Comparison of ENCODE assay signal across 1 cellular context in genomic region chr11:63974259-63975143, GRCh38.
TF ChIP-seq lines count a peak whose summit lies in the region.

Gene COX8A, plus strand, starts transcription at chr11:63974620. Its CDS starts 61 bp downstream, at chr11:63974681.

TF ChIP-seq in K562, 482 proteins besides CTCF, POLR2A, EP300 and RAD21 (continued from another document and continues in another):
- TF ChIP-seq FOXM1 (IDR thresholded peaks at IDR 0.05; ENCODE audit: low read depth) (peak; percentile 100), FOXM1 (CRISPR knock-in tag; IDR thresholded peaks at IDR 0.05; ENCODE audit: low read depth) (peak; percentile 75; the same call in 1 of the 2 replicates), STAT5B (CRISPR knock-in tag; IDR thresholded peaks at IDR 0.05) (no peak), PREB (CRISPR knock-in tag; IDR thresholded peaks at IDR 0.05) (no peak), CUX1 (CRISPR knock-in tag; IDR thresholded peaks at IDR 0.05) (no peak), EZH2 (IDR thresholded peaks at IDR 0.05; ENCODE audit: borderline replicate concordance, low read depth, low read length) (no peak), ZC3H4 (CRISPR knock-in tag; IDR thresholded peaks at IDR 0.05; ENCODE audit: borderline replicate concordance) (no peak; the same call in 1 of the 2 replicates), ZBTB49 (CRISPR knock-in tag; IDR thresholded peaks at IDR 0.05; ENCODE audit: borderline replicate concordance) (peak; percentile 96; the same call in 1 of the 2 replicates), CREB5 (CRISPR knock-in tag; IDR thresholded peaks at IDR 0.05) (no peak), HMG20B (CRISPR knock-in tag; IDR thresholded peaks at IDR 0.05) (no peak), HMGN3 (IDR thresholded peaks at IDR 0.05; ENCODE audit: borderline replicate concordance, extremely low read depth, insufficient read length, low read depth, low read length) (peak; percentile 17), SREBF1 (IDR thresholded peaks at IDR 0.05; ENCODE audit: borderline replicate concordance, low read depth, low read length) (0 out of 2 replicates have a peak, but pooled peaks have one; percentile 44), BRF1 (IDR thresholded peaks at IDR 0.05; ENCODE audit: borderline replicate concordance, extremely low read depth, insufficient read length) (no peak), MCM2 (IDR thresholded peaks at IDR 0.05; ENCODE audit: low read depth) (no peak), PHTF2 (CRISPR knock-in tag; IDR thresholded peaks at IDR 0.05) (no peak), BACH1 (tag; IDR thresholded peaks at IDR 0.05) (no peak), MNT (conservative IDR thresholded peaks at IDR 0.05) (peak in 1 of 2 experiments; percentile 80; a peak in 2 of 4 replicates), NR2C1 (IDR thresholded peaks at IDR 0.05) (peak; percentile 68; the same call in 1 of the 2 replicates), NR2C1 (tag; IDR thresholded peaks at IDR 0.05) (peak; percentile 70), DLX4 (CRISPR knock-in tag; IDR thresholded peaks at IDR 0.05) (no peak), NCOA2 (IDR thresholded peaks at IDR 0.05; ENCODE audit: partially characterized antibody in 2 of 2) (no peak), STAT5A (IDR thresholded peaks at IDR 0.05; ENCODE audit: borderline replicate concordance, low read length) (no peak), ETV6 (IDR thresholded peaks at IDR 0.05; ENCODE audit: borderline replicate concordance in 1 of 2, low read depth in 2 of 2, low read length in 1 of 2) (peak; percentile 59 to 80; a peak in 2 of 4 replicates), ETV6 (CRISPR knock-in tag; IDR thresholded peaks at IDR 0.05; ENCODE audit: borderline replicate concordance) (peak; percentile 75; the same call in 1 of the 2 replicates), NCOA1 (IDR thresholded peaks at IDR 0.05; ENCODE audit: low read depth) (peak; percentile 76; the same call in 1 of the 2 replicates), PRPF4 (IDR thresholded peaks at IDR 0.05; ENCODE audit: insufficient read depth, low read depth, low read length, poor library complexity, severe bottlenecking) (no peak), TOE1 (IDR thresholded peaks at IDR 0.05; ENCODE audit: borderline replicate concordance) (no peak), TOE1 (CRISPR knock-in tag; IDR thresholded peaks at IDR 0.05; ENCODE audit: borderline replicate concordance, low read depth) (no peak; the same call in 1 of the 2 replicates), SNRNP70 (optimal IDR thresholded peaks at IDR 0.05; ENCODE audit: low read depth, low read length) (no peak), SP2 (IDR thresholded peaks at IDR 0.05; ENCODE audit: extremely low read depth, low read depth, low read length, poor library complexity, severe bottlenecking) (peak; percentile 45), MITF (IDR thresholded peaks at IDR 0.05) (no peak), NBN (IDR thresholded peaks at IDR 0.05; ENCODE audit: low read depth) (no peak), ZNF165 (CRISPR knock-in tag; IDR thresholded peaks at IDR 0.05; ENCODE audit: borderline replicate concordance) (no peak; the same call in 1 of the 2 replicates), YBX1 (IDR thresholded peaks at IDR 0.05) (no peak), ZNF780A (CRISPR knock-in tag; IDR thresholded peaks at IDR 0.05) (no peak), E2F3 (CRISPR knock-in tag; IDR thresholded peaks at IDR 0.05) (0 out of 2 replicates have a peak, but pooled peaks have one; percentile 69), NELFE (IDR thresholded peaks at IDR 0.05; ENCODE audit: insufficient read depth, insufficient read length) (no peak), BCLAF1 (IDR thresholded peaks at IDR 0.05; ENCODE audit: borderline replicate concordance in 1 of 2, control insufficient read depth in 1 of 2, low read depth in 2 of 2, low read length in 1 of 2) (peak in 1 of 2 experiments; percentile 34; a peak in 1 of 4 replicates), SAFB2 (IDR thresholded peaks at IDR 0.05; ENCODE audit: borderline replicate concordance, low read depth, low read length, severe bottlenecking) (no peak), MXD1 (CRISPR knock-in tag; IDR thresholded peaks at IDR 0.05; ENCODE audit: borderline replicate concordance, poor library complexity, severe bottlenecking) (no peak), NFIX (CRISPR knock-in tag; IDR thresholded peaks at IDR 0.05; ENCODE audit: low read depth) (no peak), IFI16 (CRISPR knock-in tag; IDR thresholded peaks at IDR 0.05) (no peak)
